In genomic region chr11:58573451-58574104, GRCh38 we compare ENCODE assay signal across 8 cellular contexts. TPM values are rescaled to one million over a fixed set of nuclear protein-coding genes. Genes with fewer than 3 reads are reported as not detected.
DNase-seq lines count a peak whose midpoint lies in the region; TF ChIP-seq lines count a peak whose summit lies in the region.

No MANE protein-coding gene starts in this region.

- peaks cover 66% of the 10 kb centered on the region for H3K4me1 Mint-ChIP-seq in activated CD4-positive, alpha-beta T cell treated with anti-CD3 and anti-CD28 coated beads, Interleukin-2, amount 10 ng/mL, durations not matched to agents 24 days and 14 days

- DNase-seq in AML-193 (lab: John Stamatoyannopoulos, UW) (peak; percentile 71 to 73), GM20000 (ENCODE audit: low spot score) (peak; percentile 18), M059J (ENCODE audit: low read depth) (peak; percentile 91), pons (ENCODE audit: low spot score) (peak; percentile 33), iPS-NIHi7 (ENCODE audit: extremely low spot score) (no peak), middle frontal gyrus (ENCODE audit: extremely low spot score, low spot score) (no peak)
- DNase-seq in activated CD4-positive, alpha-beta T cell treated with anti-CD3 and anti-CD28 coated beads, Interleukin-2, amount 10 ng/mL, durations not matched to agents 24 days and 14 days = peak; percentile 77
- peak; percentile 60 for DNase-seq in effector CD4-positive, alpha-beta T cell

- peaks cover 39% of the 10 kb centered on the region for H3K36me3 Mint-ChIP-seq in activated CD4-positive, alpha-beta T cell treated with anti-CD3 and anti-CD28 coated beads, Interleukin-2, amount 10 ng/mL, durations not matched to agents 24 days and 14 days (ENCODE audit: low read depth)

- H3K9me3 Mint-ChIP-seq in activated CD4-positive, alpha-beta T cell treated with anti-CD3 and anti-CD28 coated beads, Interleukin-2, amount 10 ng/mL, durations not matched to agents 24 days and 14 days = no peaks in the 10 kb centered on the region

- TF ChIP-seq CTCF in GM20000 (IDR thresholded peaks at IDR 0.05; ENCODE audit: extremely low read depth, missing control alignments) = no peak

- peak overlapping the region; percentile 93 for H3K4me3 Mint-ChIP-seq in activated CD4-positive, alpha-beta T cell treated with anti-CD3 and anti-CD28 coated beads, Interleukin-2, amount 10 ng/mL, durations not matched to agents 24 days and 14 days

- peaks cover 4% of the 10 kb centered on the region for H3K27me3 Mint-ChIP-seq in activated CD4-positive, alpha-beta T cell treated with anti-CD3 and anti-CD28 coated beads, Interleukin-2, amount 10 ng/mL, durations not matched to agents 24 days and 14 days

- peak overlapping the region; percentile 95 for H3K27ac Mint-ChIP-seq in activated CD4-positive, alpha-beta T cell treated with anti-CD3 and anti-CD28 coated beads, Interleukin-2, amount 10 ng/mL, durations not matched to agents 24 days and 14 days

- intact Hi-C loops in activated CD4-positive, alpha-beta T cell treated with anti-CD3 and anti-CD28 coated beads, Interleukin-2, amount 10 ng/mL, durations not matched to agents 24 days and 14 days (cut with micrococcal nuclease) = loop anchor here (1.0 to 2.0 kb wide), 2 partner anchors 48 to 1147 kb away; partner anchors contain the start of gene SLC43A3

RNA-seq across cellular contexts. Expression of gene LPXN, which starts 2.1 kb away (rescaled TPM):
- 59.1 and 67.3 TPM in 2 replicates for total RNA-seq in M059J (2014; rRNA removed; shearing (Covaris generic))
- total RNA-seq in activated CD4-positive, alpha-beta T cell treated with anti-CD3 and anti-CD28 coated beads, Interleukin-2, amount 10 ng/mL, durations not matched to agents 24 days and 14 days = 86.3 and 86.7 TPM in 2 replicates

RNA-seq across cellular contexts. Expression of gene ZFP91, which starts 5.3 kb away (rescaled TPM):
- 59.8 and 88.9 TPM in 2 replicates for total RNA-seq in M059J (2014; rRNA removed; shearing (Covaris generic))
- 57.4 and 58.3 TPM in 2 replicates for total RNA-seq in activated CD4-positive, alpha-beta T cell treated with anti-CD3 and anti-CD28 coated beads, Interleukin-2, amount 10 ng/mL, durations not matched to agents 24 days and 14 days

RNA-seq across cellular contexts. Expression of gene CNTF, which starts 48.9 kb away (rescaled TPM):
- total RNA-seq in M059J (2014; rRNA removed; shearing (Covaris generic)) = 0.17 and 0.89 TPM in 2 replicates
- total RNA-seq in activated CD4-positive, alpha-beta T cell treated with anti-CD3 and anti-CD28 coated beads, Interleukin-2, amount 10 ng/mL, durations not matched to agents 24 days and 14 days = 3.4 and 3.9 TPM in 2 replicates

Comparison
In these comparisons a context has a peak if more than half of its experiments do, and no peak if none do; other contexts are left out.
1. DNase-seq: peak in AML-193 (2 of 2), GM20000 (single experiment), M059J (single experiment), activated CD4-positive, alpha-beta T cell treated with anti-CD3 and anti-CD28 coated beads, Interleukin-2, amount 10 ng/mL, durations not matched to agents 24 days and 14 days (single experiment), effector CD4-positive, alpha-beta T cell (single experiment) and pons (single experiment); none in iPS-NIHi7 (single experiment) and middle frontal gyrus (single experiment).